Comparison of ENCODE assay signal across 2 cellular contexts in genomic region chr16:87959391-87959968, GRCh38.
TF ChIP-seq lines count a peak whose summit lies in the region.

No MANE protein-coding gene starts in this region.

TF ChIP-seq in HEK293, 187 proteins besides CTCF, POLR2A, EP300 and RAD21 (continued from another document):
- TF ChIP-seq ZIC2 (tag by site-specific recombination; IDR thresholded peaks at IDR 0.05) (0 out of 2 replicates have a peak, but pooled peaks have one; percentile 22), ZBTB8A (tag by site-specific recombination; IDR thresholded peaks at IDR 0.05) (0 out of 2 replicates have a peak, but pooled peaks have one; percentile 47)

TF ChIP-seq in SK-N-SH treated with all-trans-retinoic acid at 6 μM for 48 hours, 23 proteins besides CTCF, POLR2A, EP300 and RAD21 (continued from another document):
- TF ChIP-seq POU6F1 (CRISPR knock-in tag; IDR thresholded peaks at IDR 0.05; ENCODE audit: borderline replicate concordance, low read depth), result no peak
- no peak for TF ChIP-seq CSRNP3 (CRISPR knock-in tag; IDR thresholded peaks at IDR 0.05)
- no peak for TF ChIP-seq ISL1 (CRISPR knock-in tag; IDR thresholded peaks at IDR 0.05)
